8 cellular contexts compared by ENCODE assay signal in the genomic region with DNA sequence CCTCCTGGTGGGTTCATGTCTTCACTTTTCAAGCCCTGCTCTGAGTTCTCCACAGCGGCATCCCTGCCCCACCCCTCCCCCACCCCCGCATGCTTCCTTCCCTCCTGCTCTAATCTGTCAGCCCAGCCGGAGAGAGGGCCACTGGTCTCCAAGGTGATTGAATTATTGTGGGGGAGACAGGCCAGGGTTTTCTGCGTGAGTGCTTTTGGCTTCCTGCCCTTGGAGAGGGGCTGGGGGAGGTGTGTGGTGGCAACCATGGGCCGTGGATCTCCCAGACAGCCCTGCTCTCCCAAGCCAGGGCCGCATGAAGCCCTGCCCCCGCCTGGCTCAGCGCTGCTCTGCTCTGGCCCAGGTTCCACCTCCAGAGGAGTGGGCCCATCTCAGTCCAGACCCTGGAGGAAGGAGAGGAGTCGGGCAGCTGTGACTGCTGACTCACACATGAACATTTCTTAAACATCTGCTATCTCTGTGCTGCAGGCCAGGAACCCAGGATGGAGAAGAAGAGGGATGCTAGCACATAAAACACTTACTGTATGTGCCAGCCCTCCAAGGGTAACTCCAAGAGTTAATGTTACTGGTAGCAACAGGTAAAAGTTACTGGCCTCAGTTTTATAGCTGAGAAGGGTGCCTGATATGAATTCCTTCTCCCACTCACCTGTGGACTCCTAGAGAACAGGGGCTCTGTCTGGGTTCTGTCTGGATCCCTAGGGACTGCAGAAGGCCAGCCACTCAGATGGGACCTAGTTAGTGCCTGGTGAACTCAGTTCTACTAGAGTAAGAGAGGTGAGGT.
DNase-seq lines count a peak whose midpoint lies in the region; ATAC-seq and TF ChIP-seq lines count a peak whose summit lies in the region.

No MANE protein-coding gene starts in this region.

- no peaks in the 10 kb centered on the region for H3K9me3 ChIP-seq in CD4-positive, alpha-beta memory T cell (ENCODE audit: control insufficient read depth in 1 of 2, low read length in 2 of 2)

- no peak for TF ChIP-seq CTCF in fibroblast of pulmonary artery (IDR thresholded peaks at IDR 0.05; ENCODE audit: low read length, missing control alignments)

- no peaks in the 10 kb centered on the region for H3K27me3 ChIP-seq in rectal smooth muscle tissue (ENCODE audit: control insufficient read depth, insufficient read depth, low read length)
- no peaks in the 10 kb centered on the region for H3K27me3 ChIP-seq in CD4-positive, alpha-beta memory T cell (ENCODE audit: insufficient read depth, low read length)

- peaks cover 0 to 3% of the 10 kb centered on the region in 2 donors for H3K36me3 Mint-ChIP-seq in CD4-positive, alpha-beta memory T cell

- H3K27ac Mint-ChIP-seq in CD4-positive, alpha-beta memory T cell, result peak overlapping the region in 1 of 7 donors; percentile 77

- POLR2A ChIA-PET in CD4-positive, alpha-beta memory T cell (lab: Charles Lee; ENCODE audit: partially characterized antibody), result no interaction called here

- H3K4me3 ChIP-seq in fibroblast of pulmonary artery (replicated peaks; ENCODE audit: low read depth, low read length) (no peak overlapping the region), rectal smooth muscle tissue (ENCODE audit: low read length) (no peak overlapping the region)
- no peak overlapping the region for H3K4me3 ChIP-seq in CD4-positive, alpha-beta memory T cell (ENCODE audit: low read length in 2 of 2)

- H3K4me1 ChIP-seq in rectal smooth muscle tissue (ENCODE audit: control insufficient read depth, insufficient read depth, low read length), result peaks cover 64% of the 10 kb centered on the region
- H3K4me1 ChIP-seq in CD4-positive, alpha-beta memory T cell (ENCODE audit: insufficient read depth, low read length), result no peaks in the 10 kb centered on the region

- H3K4me3 Mint-ChIP-seq in CD4-positive, alpha-beta memory T cell, result no peak overlapping the region

- peaks cover 0 to 4% (median 3%) of the 10 kb centered on the region in 4 donors for H3K4me1 Mint-ChIP-seq in CD4-positive, alpha-beta memory T cell

- intact Hi-C loops in CD4-positive, alpha-beta memory T cell (cut with micrococcal nuclease), result no loop called here

- DNase-seq in GM03348 (ENCODE audit: low spot score) (peak; percentile 85), NCI-H69 (lab: John Stamatoyannopoulos, UW) (peak; percentile 85), fibroblast of pulmonary artery (ENCODE audit: low read depth) (peak; percentile 91), GM19240 (ENCODE audit: insufficient read length, low spot score) (no peak), amniotic stem cell (lab: John Stamatoyannopoulos, UW) (no peak)
- DNase-seq in CD4-positive, alpha-beta memory T cell, result no peak

- no peaks in the 10 kb centered on the region for H3K27me3 Mint-ChIP-seq in CD4-positive, alpha-beta memory T cell

- no peak for ATAC-seq in GM19324 (IDR thresholded peaks at IDR 0.05; ENCODE audit: low FRiP score, unreplicated experiment)

- H3K36me3 ChIP-seq in rectal smooth muscle tissue (ENCODE audit: control insufficient read depth, insufficient read depth, low read length), result no peaks in the 10 kb centered on the region
- H3K36me3 ChIP-seq in CD4-positive, alpha-beta memory T cell (ENCODE audit: insufficient read depth, low read length), result no peaks in the 10 kb centered on the region

- peak overlapping the region; percentile 67 for H3K27ac ChIP-seq in rectal smooth muscle tissue (ENCODE audit: low read depth, low read length)
- no peak overlapping the region for H3K27ac ChIP-seq in CD4-positive, alpha-beta memory T cell (ENCODE audit: low read depth, low read length)

- CTCF ChIA-PET in CD4-positive, alpha-beta memory T cell (lab: Charles Lee; ENCODE audit: partially characterized antibody), result no interaction called here

- H3K9ac ChIP-seq in rectal smooth muscle tissue (ENCODE audit: low read length), result no peak overlapping the region

- no peaks in the 10 kb centered on the region for H3K9me3 Mint-ChIP-seq in CD4-positive, alpha-beta memory T cell

Comparison
In these comparisons a context has a peak if more than half of its experiments do, and no peak if none do; other contexts are left out.
1. DNase-seq: peak in GM03348 (single experiment), NCI-H69 (single experiment) and fibroblast of pulmonary artery (single experiment); none in CD4-positive, alpha-beta memory T cell (0 of 5), GM19240 (single experiment) and amniotic stem cell (single experiment).